ENCODE assay signal across 30 cellular contexts in the genomic region with DNA sequence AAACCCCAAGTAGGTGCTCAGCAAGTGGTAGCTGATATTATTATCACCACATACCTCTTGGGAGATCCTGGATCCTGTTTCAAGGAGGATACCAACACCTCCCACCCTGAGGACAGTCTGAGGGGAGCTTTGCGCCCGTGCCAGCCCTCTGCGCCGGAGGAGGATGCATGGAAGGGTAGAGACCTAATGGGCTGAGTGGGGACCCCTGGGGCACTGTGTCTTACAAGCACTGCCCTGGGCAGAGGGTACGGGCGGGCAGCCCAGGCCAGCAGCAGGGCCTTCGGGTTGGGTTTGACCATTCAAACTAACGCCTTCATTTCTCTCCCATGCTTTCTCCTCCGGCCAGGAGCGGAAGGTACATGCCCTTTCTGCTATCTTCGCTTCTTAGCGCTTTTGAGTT. TPM values are rescaled to one million over a fixed set of nuclear protein-coding genes. Genes with fewer than 3 reads are reported as not detected.
DNase-seq lines count a peak whose midpoint lies in the region; ATAC-seq, FAIRE-seq and TF ChIP-seq lines count a peak whose summit lies in the region.
"Had no signal": no experiment of that assay in that cellular context is flagged by ENCODE, and none has a peak within 500 bp of the region (broad histone marks: within the 10 kb centered on the region; RNA-seq: fewer than 3 reads in every experiment).

No MANE protein-coding gene starts in this region.

- no peak overlapping the region for H3K4me3 Mint-ChIP-seq in activated naive CD4-positive, alpha-beta T cell treated with anti-CD3 and anti-CD28 coated beads, Interleukin-2, amount 50 U/mL, for 24 hours
- H3K4me3 Mint-ChIP-seq in T-helper 17 cell: no peak overlapping the region
- no peak overlapping the region for H3K4me3 Mint-ChIP-seq in stimulated activated memory B cell treated with anti-CD40 and anti-IgM and Interleukin-4, amounts not matched to agents 10 μg/mL and 1 μg/mL and 100 μg/mL, for 72 hours
- H3K4me3 Mint-ChIP-seq: activated CD8-positive, alpha-beta T cell treated with anti-CD3 and anti-CD28 coated beads, Interleukin-2, amount 10 ng/mL, durations not matched to agents 7 days and 5 days; brain; stimulated activated naive CD8-positive, alpha-beta T cell treated with anti-CD3 and anti-CD28 coated beads, Interleukin-15, Interleukin-2, amounts not matched to agents 100 ng/mL and 50 ng/mL, for 24 hours had no signal

- intact Hi-C loops in kidney (cut with DNase I): no loop called here

- no peak for ATAC-seq in T-helper 17 cell
- no peak for ATAC-seq in stimulated activated memory B cell treated with anti-CD40 and anti-IgM and Interleukin-4, amounts not matched to agents 10 μg/mL and 1 μg/mL and 100 μg/mL, for 72 hours
- no peak for ATAC-seq in HG02610 (IDR thresholded peaks at IDR 0.05; ENCODE audit: unreplicated experiment)
- ATAC-seq: activated CD8-positive, alpha-beta T cell treated with anti-CD3 and anti-CD28 coated beads, Interleukin-2, amount 10 ng/mL, durations not matched to agents 7 days and 5 days had no signal

- DNase-seq in activated naive CD4-positive, alpha-beta T cell (lab: John Stamatoyannopoulos, UW): no peak
- DNase-seq in T-helper 17 cell (no peak), right atrium auricular region (ENCODE audit: low spot score) (no peak), activated gamma-delta T cell treated with Interleukin-2 at 50 U/mL for 16 hours (no peak), kidney (no peak)
- DNase-seq: activated CD4-positive, CD25-positive, alpha-beta regulatory T cell treated with anti-CD3 and anti-CD28 coated beads, Interleukin-2, amount 50 U/mL, for 72 hours; activated CD8-positive, alpha-beta T cell treated with anti-CD3 and anti-CD28 coated beads, Interleukin-2, amount 10 ng/mL, durations not matched to agents 7 days and 5 days; activated gamma-delta T cell; BE2C; DND-41; HCEC 1CT; mesenchymal stem cell; NCI-H1417 treated with DMSO at 0.1 percent for 48 hours; NCI-H2081; NCI-H345; NCI-H774; nucleus accumbens; T-helper 2 cell had no signal

- H3K4me1 ChIP-seq in right atrium auricular region (peaks cover 0 to 36% of the 10 kb centered on the region in 2 donors), kidney (ENCODE audit: control insufficient read depth in 1 of 2, insufficient read depth in 1 of 2, low read depth in 1 of 2, low read length in 2 of 2) (no peaks in the 10 kb centered on the region)
- H3K4me1 ChIP-seq: BE2C, SJSA1 had no signal

- H3K36me3 ChIP-seq in right atrium auricular region (peaks cover 64% of the 10 kb centered on the region), kidney (ENCODE audit: control insufficient read depth in 1 of 2, insufficient read depth in 2 of 2, low read length in 2 of 2) (peaks cover 26 to 57% of the 10 kb centered on the region in 2 donors)
- H3K36me3 ChIP-seq: BE2C had no signal

- peak overlapping the region; percentile 19 for H3K27ac Mint-ChIP-seq in activated naive CD4-positive, alpha-beta T cell treated with anti-CD3 and anti-CD28 coated beads, Interleukin-2, amount 50 U/mL, for 24 hours
- peak overlapping the region; percentile 51 for H3K27ac Mint-ChIP-seq in T-helper 17 cell
- H3K27ac Mint-ChIP-seq in stimulated activated memory B cell treated with anti-CD40 and anti-IgM and Interleukin-4, amounts not matched to agents 10 μg/mL and 1 μg/mL and 100 μg/mL, for 72 hours: peak overlapping the region; percentile 79
- H3K27ac Mint-ChIP-seq: brain had no signal

- peaks cover 12% of the 10 kb centered on the region for H3K36me3 Mint-ChIP-seq in activated naive CD4-positive, alpha-beta T cell treated with anti-CD3 and anti-CD28 coated beads, Interleukin-2, amount 50 U/mL, for 24 hours
- peaks cover 18% of the 10 kb centered on the region for H3K36me3 Mint-ChIP-seq in T-helper 17 cell (ENCODE audit: low read depth)
- peaks cover 64% of the 10 kb centered on the region for H3K36me3 Mint-ChIP-seq in stimulated activated memory B cell treated with anti-CD40 and anti-IgM and Interleukin-4, amounts not matched to agents 10 μg/mL and 1 μg/mL and 100 μg/mL, for 72 hours

- no peaks in the 10 kb centered on the region for H3K27me3 Mint-ChIP-seq in activated naive CD4-positive, alpha-beta T cell treated with anti-CD3 and anti-CD28 coated beads, Interleukin-2, amount 50 U/mL, for 24 hours
- H3K27me3 Mint-ChIP-seq in T-helper 17 cell: no peaks in the 10 kb centered on the region
- H3K27me3 Mint-ChIP-seq in stimulated activated memory B cell treated with anti-CD40 and anti-IgM and Interleukin-4, amounts not matched to agents 10 μg/mL and 1 μg/mL and 100 μg/mL, for 72 hours: no peaks in the 10 kb centered on the region
- H3K27me3 Mint-ChIP-seq: brain; stimulated activated naive CD8-positive, alpha-beta T cell treated with anti-CD3 and anti-CD28 coated beads, Interleukin-15, Interleukin-2, amounts not matched to agents 100 ng/mL and 50 ng/mL, for 24 hours had no signal

- H3K4me3 ChIP-seq in right atrium auricular region (no peak overlapping the region), kidney (ENCODE audit: low read length in 2 of 2) (no peak overlapping the region)
- H3K4me3 ChIP-seq: SJSA1, skin epidermis had no signal

- FAIRE-seq in kidney (lab: Jason Lieb, UNC): no peak
- FAIRE-seq: HTR-8/SVneo, RCC 7860 had no signal

- H3K9me3 Mint-ChIP-seq in activated naive CD4-positive, alpha-beta T cell treated with anti-CD3 and anti-CD28 coated beads, Interleukin-2, amount 50 U/mL, for 24 hours: no peaks in the 10 kb centered on the region
- no peaks in the 10 kb centered on the region for H3K9me3 Mint-ChIP-seq in stimulated activated memory B cell treated with anti-CD40 and anti-IgM and Interleukin-4, amounts not matched to agents 10 μg/mL and 1 μg/mL and 100 μg/mL, for 72 hours
- H3K9me3 Mint-ChIP-seq: brain; stimulated activated naive CD8-positive, alpha-beta T cell treated with anti-CD3 and anti-CD28 coated beads, Interleukin-15, Interleukin-2, amounts not matched to agents 100 ng/mL and 50 ng/mL, for 24 hours had no signal

- H3K27me3 ChIP-seq in right atrium auricular region: no peaks in the 10 kb centered on the region
- H3K27me3 ChIP-seq: BE2C, SJSA1 had no signal

- H3K9me3 ChIP-seq in T-helper 17 cell (ENCODE audit: control insufficient read depth, low read length, poor library complexity, severe bottlenecking): no peaks in the 10 kb centered on the region
- no peaks in the 10 kb centered on the region for H3K9me3 ChIP-seq in right atrium auricular region
- H3K9me3 ChIP-seq in kidney (ENCODE audit: control insufficient read depth in 1 of 2, low read length in 2 of 2): no peaks in the 10 kb centered on the region
- H3K9me3 ChIP-seq: BE2C, SJSA1 had no signal

- H3K4me1 Mint-ChIP-seq in activated naive CD4-positive, alpha-beta T cell treated with anti-CD3 and anti-CD28 coated beads, Interleukin-2, amount 50 U/mL, for 24 hours: no peaks in the 10 kb centered on the region
- H3K4me1 Mint-ChIP-seq in T-helper 17 cell: peaks cover 6% of the 10 kb centered on the region
- peaks cover 31% of the 10 kb centered on the region for H3K4me1 Mint-ChIP-seq in stimulated activated memory B cell treated with anti-CD40 and anti-IgM and Interleukin-4, amounts not matched to agents 10 μg/mL and 1 μg/mL and 100 μg/mL, for 72 hours
- H3K4me1 Mint-ChIP-seq: brain had no signal

- TF ChIP-seq CTCF in right atrium auricular region (IDR thresholded peaks at IDR 0.05) (no peak), kidney (IDR thresholded peaks at IDR 0.05; ENCODE audit: borderline replicate concordance, extremely low read depth, insufficient read depth) (no peak)

- H3K9ac ChIP-seq in kidney (ENCODE audit: low read length in 2 of 2): no peak overlapping the region

- H3K27ac ChIP-seq in right atrium auricular region (peak overlapping the region; percentile 20 to 48), kidney (ENCODE audit: low read depth in 2 of 2, low read length in 2 of 2) (no peak overlapping the region)
- H3K27ac ChIP-seq: SJSA1, skin epidermis had no signal

RNA-seq across cellular contexts. Expression of a gene that starts 26.3 kb away (rescaled TPM):
- under 1 TPM in 1 of 2 donors, not detected in 1; 0.10 TPM for total RNA-seq in T-helper 17 cell
- total RNA-seq in right atrium auricular region: 1,000 to 10,000 TPM in 1 of 2 donors, 100 to 1,000 TPM in 1; 797 to 1,210 TPM
- 0.19 TPM for total RNA-seq in kidney
- polyA plus RNA-seq in kidney (ENCODE audit: insufficient read depth, low read depth, low replicate concordance): 0.52 TPM
- total RNA-seq: A673; activated CD8-positive, alpha-beta T cell treated with anti-CD3 and anti-CD28 coated beads, Interleukin-2, amount 10 ng/mL, durations not matched to agents 7 days and 5 days; fibroblast of villous mesenchyme; pulmonary artery endothelial cell; SJSA1 had no signal

RNA-seq across cellular contexts. Expression of a gene that starts 52.1 kb away (rescaled TPM):
- total RNA-seq in T-helper 17 cell: 10 to 100 TPM in 1 of 2 donors, 1 to 10 TPM in 1; 4.9 to 14.9 TPM
- total RNA-seq in right atrium auricular region: 10 to 100 TPM in 1 of 2 donors, 1 to 10 TPM in 1; 7.5 to 23.1 TPM
- 39.8 TPM for total RNA-seq in kidney
- polyA plus RNA-seq in kidney (ENCODE audit: insufficient read depth, low read depth, low replicate concordance): 7.3 TPM
- total RNA-seq: A673; activated CD8-positive, alpha-beta T cell treated with anti-CD3 and anti-CD28 coated beads, Interleukin-2, amount 10 ng/mL, durations not matched to agents 7 days and 5 days; fibroblast of villous mesenchyme; pulmonary artery endothelial cell; SJSA1 had no signal

RNA-seq across cellular contexts. Expression of a gene that starts 56.3 kb away (rescaled TPM):
- total RNA-seq in T-helper 17 cell: 100 to 1,000 TPM; 155 to 209 TPM
- total RNA-seq in right atrium auricular region: 10 to 100 TPM; 28.2 to 49.8 TPM
- 39.2 TPM for total RNA-seq in kidney
- polyA plus RNA-seq in kidney (ENCODE audit: insufficient read depth, low read depth, low replicate concordance): 19.0 TPM

Comparison
In these comparisons a context has a peak if more than half of its experiments do, and no peak if none do; other contexts are left out.
1. H3K27ac Mint-ChIP-seq: peak in every context shown above with its lines; median percentile 79 in stimulated activated memory B cell treated with anti-CD40 and anti-IgM and Interleukin-4, amounts not matched to agents 10 μg/mL and 1 μg/mL and 100 μg/mL, for 72 hours; 51 in T-helper 17 cell; 19 in activated naive CD4-positive, alpha-beta T cell treated with anti-CD3 and anti-CD28 coated beads, Interleukin-2, amount 50 U/mL, for 24 hours.
2. H3K27ac ChIP-seq: peak in right atrium auricular region (2 of 2); none in kidney (0 of 2).
3. RNA of a gene that starts 26.3 kb away (total RNA-seq): 797 to 1,210 TPM in right atrium auricular region; 0.19 TPM in kidney (single experiment) and 0.10 TPM in T-helper 17 cell; every median in the first group is over 100 times any median in the second.